In the genomic region with DNA sequence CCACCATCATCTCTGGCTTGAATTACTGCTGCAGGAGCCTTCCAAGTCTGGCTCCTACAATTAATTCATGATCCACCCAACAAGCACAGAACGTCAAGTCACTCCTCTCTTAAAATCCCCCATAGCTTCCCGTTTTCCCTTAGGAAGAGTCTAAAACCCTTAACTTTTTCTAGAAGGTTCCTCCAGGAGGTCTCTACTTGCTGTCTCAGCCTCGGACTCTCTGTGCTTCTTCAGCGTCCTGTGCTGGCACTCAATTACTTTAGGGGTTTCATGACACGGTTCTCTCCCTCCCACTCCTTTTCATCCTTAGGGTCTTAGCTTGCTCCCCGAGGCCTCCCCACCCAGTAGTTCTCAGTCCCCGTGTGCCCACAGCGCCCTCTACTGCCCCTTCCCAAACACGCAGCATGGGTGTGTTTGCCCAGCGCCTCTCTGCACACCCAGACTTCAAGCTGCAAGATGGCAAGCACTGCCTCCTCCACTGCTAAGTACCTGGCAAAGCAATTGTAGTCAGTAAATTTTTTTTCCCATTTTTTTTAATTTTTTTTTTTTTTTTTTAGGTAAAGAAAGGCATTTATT, we compare ENCODE assay signal across 8 cellular contexts. TPM values are rescaled to one million over a fixed set of nuclear protein-coding genes. Genes with fewer than 3 reads are reported as not detected.
DNase-seq lines count a peak whose midpoint lies in the region; ATAC-seq and TF ChIP-seq lines count a peak whose summit lies in the region.

No MANE protein-coding gene starts in this region.

- intact Hi-C loops in colonic mucosa (cut with DNase I): no loop called here

- no peak overlapping the region for H3K56ac ChIP-seq in mesendoderm (ENCODE audit: low read length)

- H3K23ac ChIP-seq in mesendoderm (ENCODE audit: low read length): no peak overlapping the region

- H3K79me2 ChIP-seq in KMS-11 (ENCODE audit: insufficient read depth, low read depth) (no peaks in the 10 kb centered on the region), mesendoderm (ENCODE audit: control insufficient read depth, insufficient read depth, low read length) (no peaks in the 10 kb centered on the region)

- peaks cover 3% of the 10 kb centered on the region for H3K9me3 Mint-ChIP-seq in stimulated activated memory B cell treated with anti-CD40 and anti-IgM and Interleukin-4, amounts not matched to agents 10 μg/mL and 1 μg/mL and 100 μg/mL, for 72 hours

- H3K4me2 ChIP-seq in KMS-11 (no peak overlapping the region), mesendoderm (ENCODE audit: low read length) (no peak overlapping the region)

- H3K79me1 ChIP-seq in mesendoderm (ENCODE audit: low read length): no peaks in the 10 kb centered on the region

- no peak overlapping the region for H3K27ac Mint-ChIP-seq in stimulated activated memory B cell treated with anti-CD40 and anti-IgM and Interleukin-4, amounts not matched to agents 10 μg/mL and 1 μg/mL and 100 μg/mL, for 72 hours

- H3K18ac ChIP-seq in mesendoderm (ENCODE audit: low read length): no peak overlapping the region

- H2BK120ac ChIP-seq in mesendoderm (ENCODE audit: low read depth, low read length): no peak overlapping the region

- no peak overlapping the region for H4K8ac ChIP-seq in mesendoderm (ENCODE audit: low read depth, low read length)

- H4K20me1 ChIP-seq in KMS-11 (ENCODE audit: insufficient read depth): no peaks in the 10 kb centered on the region

- H3K36me3 ChIP-seq in KMS-11 (ENCODE audit: insufficient read depth): no peaks in the 10 kb centered on the region
- no peaks in the 10 kb centered on the region for H3K36me3 ChIP-seq in colonic mucosa
- H3K36me3 ChIP-seq in mesendoderm (ENCODE audit: control insufficient read depth, insufficient read depth, low read length): no peaks in the 10 kb centered on the region

- no peak overlapping the region for H3K4me3 Mint-ChIP-seq in stimulated activated memory B cell treated with anti-CD40 and anti-IgM and Interleukin-4, amounts not matched to agents 10 μg/mL and 1 μg/mL and 100 μg/mL, for 72 hours

- H3K27me3 Mint-ChIP-seq in stimulated activated memory B cell treated with anti-CD40 and anti-IgM and Interleukin-4, amounts not matched to agents 10 μg/mL and 1 μg/mL and 100 μg/mL, for 72 hours: peaks cover 12% of the 10 kb centered on the region

- H3K9me3 ChIP-seq in colonic mucosa: no peaks in the 10 kb centered on the region

- no peak overlapping the region for H2AFZ ChIP-seq in KMS-11 (ENCODE audit: low read depth)

- peak; percentile 28 for ATAC-seq in stimulated activated memory B cell treated with anti-CD40 and anti-IgM and Interleukin-4, amounts not matched to agents 10 μg/mL and 1 μg/mL and 100 μg/mL, for 72 hours

- no CpG with 5 or more reads among the region's 10 CpGs for WGBS in mesendoderm (ENCODE audit: extremely low coverage, insufficient coverage, low lambda C conversion rate)

- peak; percentile 48 for DNase-seq in EH (ENCODE audit: low read depth)
- DNase-seq in activated CD4-positive, alpha-beta T cell treated with anti-CD3 and anti-CD28 coated beads for 1 hour: peak; percentile 26
- peak; percentile 62 for DNase-seq in colonic mucosa
- peak; percentile 76 for DNase-seq in mesendoderm
- no peak for DNase-seq in DMS79 (lab: John Stamatoyannopoulos, UW)
- no peak for DNase-seq in epidermal melanocyte (ENCODE audit: insufficient read length, low spot score)

- no peak overlapping the region for H3K4me3 ChIP-seq in KMS-11 (IDR thresholded peaks at IDR 0.05; ENCODE audit: insufficient read depth, low read depth, low read length)
- H3K4me3 ChIP-seq in colonic mucosa: no peak overlapping the region
- no peak overlapping the region for H3K4me3 ChIP-seq in mesendoderm (ENCODE audit: low read length)

- H3K9ac ChIP-seq in KMS-11 (no peak overlapping the region), colonic mucosa (ENCODE audit: low read depth in 2 of 2, low read length in 2 of 2) (no peak overlapping the region), mesendoderm (ENCODE audit: low read length) (no peak overlapping the region)

- H2AK5ac ChIP-seq in mesendoderm (ENCODE audit: low read length): no peak overlapping the region

- no peak overlapping the region for H2BK5ac ChIP-seq in mesendoderm (ENCODE audit: low read length)

- H3K4ac ChIP-seq in mesendoderm (ENCODE audit: low read depth, low read length): no peak overlapping the region

- peaks cover 24% of the 10 kb centered on the region for H3K4me1 Mint-ChIP-seq in stimulated activated memory B cell treated with anti-CD40 and anti-IgM and Interleukin-4, amounts not matched to agents 10 μg/mL and 1 μg/mL and 100 μg/mL, for 72 hours

- H3K27me3 ChIP-seq in KMS-11 (ENCODE audit: insufficient read depth, low read depth): no peaks in the 10 kb centered on the region
- no peaks in the 10 kb centered on the region for H3K27me3 ChIP-seq in colonic mucosa
- H3K27me3 ChIP-seq in mesendoderm (ENCODE audit: insufficient read depth, low read length, poor library complexity): no peaks in the 10 kb centered on the region

- no peak overlapping the region for H3K27ac ChIP-seq in KMS-11
- no peak overlapping the region for H3K27ac ChIP-seq in colonic mucosa
- no peak overlapping the region for H3K27ac ChIP-seq in mesendoderm (ENCODE audit: low read depth, low read length)

- H3K4me1 ChIP-seq in KMS-11 (ENCODE audit: low read depth, poor library complexity, severe bottlenecking): no peaks in the 10 kb centered on the region
- H3K4me1 ChIP-seq in colonic mucosa: no peaks in the 10 kb centered on the region
- no peaks in the 10 kb centered on the region for H3K4me1 ChIP-seq in mesendoderm (ENCODE audit: control insufficient read depth, low read depth, low read length)

- peak; percentile 74 for TF ChIP-seq CTCF in KMS-11 (conservative IDR thresholded peaks at IDR 0.05; ENCODE audit: low read depth, low read length)
- peak; percentile 42 for TF ChIP-seq CTCF in colonic mucosa (IDR thresholded peaks at IDR 0.05)

- H2BK15ac ChIP-seq in mesendoderm (replicated peaks; ENCODE audit: low read depth): no peak overlapping the region

- no peaks in the 10 kb centered on the region for H3K36me3 Mint-ChIP-seq in stimulated activated memory B cell treated with anti-CD40 and anti-IgM and Interleukin-4, amounts not matched to agents 10 μg/mL and 1 μg/mL and 100 μg/mL, for 72 hours

- peak overlapping the region; percentile 1 for H4K5ac ChIP-seq in mesendoderm (ENCODE audit: low read length)

RNA-seq across cellular contexts. Expression of gene MAP3K10, which starts 25.8 kb away (rescaled TPM):
- 10 to 100 TPM in 1 of 2 donors, 1 to 10 TPM in 1; 9.1 to 10.9 TPM for total RNA-seq in colonic mucosa
- polyA plus RNA-seq in mesendoderm (2013, experiment 1 of 2): 5.2 TPM
- 5.7 TPM for polyA plus RNA-seq in mesendoderm (2013, experiment 2 of 2)

RNA-seq across cellular contexts. Expression of gene TTC9B, which starts 52.7 kb away (rescaled TPM):
- under 1 TPM; 0.30 to 0.69 TPM for total RNA-seq in colonic mucosa
- not detected for polyA plus RNA-seq in mesendoderm (2013, experiment 1 of 2)
- polyA plus RNA-seq in mesendoderm (2013, experiment 2 of 2): not detected

Comparison
In these comparisons a context has a peak if more than half of its experiments do, and no peak if none do; other contexts are left out.
1. DNase-seq: peak in EH (single experiment), activated CD4-positive, alpha-beta T cell treated with anti-CD3 and anti-CD28 coated beads for 1 hour (single experiment), colonic mucosa (single experiment) and mesendoderm (single experiment); none in DMS79 (single experiment) and epidermal melanocyte (single experiment).